ENCODE assay signal across 20 cellular contexts in genomic region chr4:14478504-14478903, GRCh38.
"Had no signal": no experiment of that assay in that cellular context is flagged by ENCODE, and none has a peak within 500 bp of the region (broad histone marks: within the 10 kb centered on the region; RNA-seq: fewer than 3 reads in every experiment).

No MANE protein-coding gene starts in this region.

- H3K4me1 ChIP-seq: esophagus squamous epithelium, gastroesophageal sphincter, psoas muscle, right lobe of liver, suprapubic skin, thyroid gland, upper lobe of left lung, uterus had no signal

- H3K27ac Mint-ChIP-seq: dendritic cell treated with granulocyte-macrophage colony-stimulating factor and Interleukin-4, amounts not matched to agents 40 ng/mL and 50 ng/mL, for 4 days; effector memory CD8-positive, alpha-beta T cell; naive thymus-derived CD4-positive, alpha-beta T cell; stimulated activated effector memory CD8-positive, alpha-beta T cell treated with anti-CD3 and anti-CD28 coated beads, Interleukin-12 subunit alpha, Interleukin-12 subunit beta, amount 100 ng/mL, for 72 hours had no signal

- DNase-seq: effector memory CD8-positive, alpha-beta T cell; esophagus squamous epithelium; foreskin fibroblast; glutamatergic neuron; left colon; naive thymus-derived CD4-positive, alpha-beta T cell; psoas muscle; retina; right lobe of liver; stimulated activated CD4-positive, alpha-beta T cell treated with anti-CD3 and anti-CD28 coated beads, Interleukin-4, amount 100 ng/mL, for 1 hour; stimulated activated CD8-positive, alpha-beta memory T cell treated with anti-CD3 and anti-CD28 coated beads, Interleukin-4, amount 100 ng/mL, for 48 hours; stimulated activated naive CD8-positive, alpha-beta T cell treated with anti-CD3 and anti-CD28 coated beads, Interleukin-15, Interleukin-2, amounts not matched to agents 100 U/mL and 50 U/mL, for 24 hours; thyroid gland; upper lobe of left lung; uterus had no signal

- H3K36me3 Mint-ChIP-seq: stimulated activated effector memory CD8-positive, alpha-beta T cell treated with anti-CD3 and anti-CD28 coated beads, Interleukin-12 subunit alpha, Interleukin-12 subunit beta, amount 100 ng/mL, for 72 hours had no signal

- H3K9me3 ChIP-seq: esophagus squamous epithelium, gastroesophageal sphincter, neutrophil, psoas muscle, right lobe of liver, suprapubic skin, thyroid gland, upper lobe of left lung, uterus had no signal

- H3K4me3 Mint-ChIP-seq: dendritic cell treated with granulocyte-macrophage colony-stimulating factor and Interleukin-4, amounts not matched to agents 40 ng/mL and 50 ng/mL, for 4 days; effector memory CD8-positive, alpha-beta T cell; naive thymus-derived CD4-positive, alpha-beta T cell; stimulated activated effector memory CD8-positive, alpha-beta T cell treated with anti-CD3 and anti-CD28 coated beads, Interleukin-12 subunit alpha, Interleukin-12 subunit beta, amount 100 ng/mL, for 72 hours had no signal

- H3K36me3 ChIP-seq: esophagus squamous epithelium, gastroesophageal sphincter, neutrophil, right lobe of liver, suprapubic skin, thyroid gland, upper lobe of left lung, uterus had no signal

- H3K27ac ChIP-seq: esophagus squamous epithelium, gastroesophageal sphincter, neutrophil, psoas muscle, right lobe of liver, suprapubic skin, thyroid gland, upper lobe of left lung, uterus had no signal

- H3K4me3 ChIP-seq: esophagus squamous epithelium, gastroesophageal sphincter, psoas muscle, right lobe of liver, suprapubic skin, thyroid gland, upper lobe of left lung, uterus had no signal

- H3K27me3 Mint-ChIP-seq: dendritic cell treated with granulocyte-macrophage colony-stimulating factor and Interleukin-4, amounts not matched to agents 40 ng/mL and 50 ng/mL, for 4 days; effector memory CD8-positive, alpha-beta T cell had no signal

- H3K4me1 Mint-ChIP-seq: naive thymus-derived CD4-positive, alpha-beta T cell; stimulated activated effector memory CD8-positive, alpha-beta T cell treated with anti-CD3 and anti-CD28 coated beads, Interleukin-12 subunit alpha, Interleukin-12 subunit beta, amount 100 ng/mL, for 72 hours had no signal

- H3K27me3 ChIP-seq: esophagus squamous epithelium, gastroesophageal sphincter, neutrophil, right lobe of liver, suprapubic skin, thyroid gland, upper lobe of left lung, uterus had no signal
